Comparison of ENCODE assay signal across 8 cellular contexts in genomic region chr14:21024668-21025373, GRCh38. TPM values are rescaled to one million over a fixed set of nuclear protein-coding genes. Genes with fewer than 3 reads are reported as not detected.
DNase-seq lines count a peak whose midpoint lies in the region; ATAC-seq, FAIRE-seq and TF ChIP-seq lines count a peak whose summit lies in the region.

Gene NDRG2 (minus strand): TSS chr14:21025061. CDS start chr14:21023315, 1,746 bp downstream.

- peak within 1 kb of the TSS; percentile 96 for H3K9ac ChIP-seq in HepG2 (ENCODE audit: insufficient read depth, low read depth, low read length)

- peak within 1 kb of the TSS; percentile 83 for H3K27ac ChIP-seq in HepG2 (ENCODE audit: extremely low read length, insufficient read depth, low read length)

- peak within 1 kb of the TSS; percentile 72 for H3K4me3 Mint-ChIP-seq in activated CD4-positive, alpha-beta T cell treated with anti-CD3 and anti-CD28 coated beads, Interleukin-2, amount 10 ng/mL, durations not matched to agents 7 days and 5 days

- H3K36me3 ChIP-seq in HepG2 (replicated peaks in 1 of 2; ENCODE audit: control insufficient read depth in 1 of 2, insufficient read depth in 2 of 2, low read length in 2 of 2) = peaks cover 16 to 21% of the 10 kb centered on the region in 2 experiments

- no peaks in the 10 kb centered on the region for H3K9me3 ChIP-seq in HepG2 (ENCODE audit: low read length)

- CTCF ChIA-PET in activated CD4-positive, alpha-beta T cell treated with anti-CD3 and anti-CD28 coated beads, Interleukin-2, amount 10 ng/mL, durations not matched to agents 7 days and 5 days (lab: Charles Lee) = interaction anchor here (0.5 to 0.9 kb wide), 2 partner anchors 68 to 191 kb away, joined by 3 read pairs; no protein-coding TSS in a partner anchor
- CTCF ChIA-PET in HepG2 (lab: Yijun Ruan, JAX; ENCODE audit: low intra/inter-chr PET ratio, low total read pairs) = interaction anchor here (0.8 to 0.9 kb wide), 2 partner anchors 10 to 16 kb away, joined by 3 to 4 read pairs; no protein-coding TSS in a partner anchor

- H3K79me2 ChIP-seq in HepG2 (ENCODE audit: insufficient read depth, low read length) = peaks cover 13% of the 10 kb centered on the region

- DNase-seq in GDM1 (lab: John Stamatoyannopoulos, UW) = peak; percentile 68
- DNase-seq in NCI-H1092 (lab: John Stamatoyannopoulos, UW) = peak; percentile 28
- peak; percentile 76 for DNase-seq in activated CD4-positive, alpha-beta T cell treated with anti-CD3 and anti-CD28 coated beads, Interleukin-2, amount 10 ng/mL, durations not matched to agents 7 days and 5 days
- DNase-seq in choroid plexus epithelial cell (ENCODE audit: low read depth) = peak; percentile 32
- peak; percentile 84 for DNase-seq in HepG2 (ENCODE audit: low spot score)
- peak; percentile 68 for DNase-seq in stimulated activated CD4-positive, alpha-beta T cell treated with anti-CD3 and anti-CD28 coated beads, Interleukin-2, amount 100 ng/mL, for 4 hours (ENCODE audit: low read depth)

- no peaks in the 10 kb centered on the region for H3K36me3 Mint-ChIP-seq in activated CD4-positive, alpha-beta T cell treated with anti-CD3 and anti-CD28 coated beads, Interleukin-2, amount 10 ng/mL, durations not matched to agents 7 days and 5 days (ENCODE audit: low read depth)

- peak within 1 kb of the TSS; percentile 92 for H3K4me2 ChIP-seq in HepG2 (ENCODE audit: low read depth, low read length)

- peaks cover 14% of the 10 kb centered on the region for H3K4me1 Mint-ChIP-seq in activated CD4-positive, alpha-beta T cell treated with anti-CD3 and anti-CD28 coated beads, Interleukin-2, amount 10 ng/mL, durations not matched to agents 7 days and 5 days

- H3K4me3 ChIP-seq in choroid plexus epithelial cell (ENCODE audit: low read depth, low read length) (peak within 1 kb of the TSS; percentile 60), HepG2 (replicated peaks in 1 of 3; ENCODE audit: insufficient read depth in 1 of 3, low read depth in 2 of 3, low read length in 3 of 3) (peak within 1 kb of the TSS; percentile 65 to 96 (median 94))

- H3K27me3 ChIP-seq in HepG2 (ENCODE audit: control insufficient read depth in 1 of 2, insufficient read depth in 2 of 2, low read length in 2 of 2) = no peaks in the 10 kb centered on the region; a peak in 1 of 5 replicates

- no peak for FAIRE-seq in HepG2 (lab: Jason Lieb, UNC)

- peak within 1 kb of the TSS; percentile 60 for H3K27ac Mint-ChIP-seq in activated CD4-positive, alpha-beta T cell treated with anti-CD3 and anti-CD28 coated beads, Interleukin-2, amount 10 ng/mL, durations not matched to agents 7 days and 5 days

- peaks cover 24% of the 10 kb centered on the region for H3K27me3 Mint-ChIP-seq in activated CD4-positive, alpha-beta T cell treated with anti-CD3 and anti-CD28 coated beads, Interleukin-2, amount 10 ng/mL, durations not matched to agents 7 days and 5 days

- peak; percentile 58 for TF ChIP-seq RAD21 in HepG2 (CRISPR knock-in tag; IDR thresholded peaks at IDR 0.05)

- no peaks in the 10 kb centered on the region for H4K20me1 ChIP-seq in HepG2 (ENCODE audit: insufficient read depth, low read length)

- TF ChIP-seq EP300 in HepG2 (IDR thresholded peaks at IDR 0.05; ENCODE audit: low read depth in 2 of 2, low read length in 2 of 2) (peak; percentile 41 to 77; a peak in 3 of 4 replicates), HepG2 (CRISPR knock-in tag; IDR thresholded peaks at IDR 0.05; ENCODE audit: borderline replicate concordance) (peak; percentile 52; the same call in 1 of the 2 replicates)

- peaks cover 50% of the 10 kb centered on the region for H3K4me1 ChIP-seq in HepG2 (ENCODE audit: insufficient read depth, low read length)

- in situ Hi-C loops in HepG2 (cut with HindIII; ENCODE audit: extremely low pct_ligation_motif_present, low pct_unique_long_range_greater_than_20kb) = no loop called here

- BruUV-seq in HepG2 (replicated peaks; lab: Mats Ljungman, UMichigan) = TSS peak; percentile 72

- WGBS in HepG2 (ENCODE audit: low lambda C conversion rate) = 4% methylated on average over 15 of the region's 68 CpGs

- H3K9me3 Mint-ChIP-seq in activated CD4-positive, alpha-beta T cell treated with anti-CD3 and anti-CD28 coated beads, Interleukin-2, amount 10 ng/mL, durations not matched to agents 7 days and 5 days = no peaks in the 10 kb centered on the region

- TF ChIP-seq POLR2A in HepG2 (IDR thresholded peaks at IDR 0.05; ENCODE audit: insufficient read depth in 1 of 2, low read depth in 2 of 2, low read length in 2 of 2) = peak; percentile 78 to 80

- H2AFZ ChIP-seq in HepG2 (ENCODE audit: low read length) = no peak within 1 kb of the TSS

- ATAC-seq in HepG2 (peak; percentile 90), GM21619 (IDR thresholded peaks at IDR 0.05; ENCODE audit: unreplicated experiment) (no peak), HG03520 (IDR thresholded peaks at IDR 0.05; ENCODE audit: unreplicated experiment) (no peak)

- intact Hi-C loops in HepG2 (cut with micrococcal nuclease; ENCODE audit: unreplicated experiment) = loop anchor here (1.0 kb wide), 1 partner anchor 29 kb away; no protein-coding TSS in a partner anchor

- no peak for TF ChIP-seq CTCF in choroid plexus epithelial cell (conservative IDR thresholded peaks at IDR 0.05; ENCODE audit: low read depth, low read length)
- TF ChIP-seq CTCF in HepG2 (CRISPR knock-in tag; IDR thresholded peaks at IDR 0.05) = peak; percentile 7; the same call in 1 of the 2 replicates

- POLR2A ChIA-PET in activated CD4-positive, alpha-beta T cell treated with anti-CD3 and anti-CD28 coated beads, Interleukin-2, amount 10 ng/mL, durations not matched to agents 7 days and 5 days (lab: Charles Lee) = no interaction called here
- POLR2A ChIA-PET in HepG2 (lab: Yijun Ruan, JAX) = interaction anchor here (0.7 to 3.0 kb wide), 14 partner anchors 8 to 80 kb away, joined by 3 to 26 read pairs (median 4); partner anchors contain the start of gene ARHGEF40

TF ChIP-seq in HepG2, 621 proteins besides CTCF, POLR2A, EP300 and RAD21 (continues in another document):
- TF ChIP-seq FOXM1 (CRISPR knock-in tag; IDR thresholded peaks at IDR 0.05) = peak; percentile 86
- 0 out of 2 replicates have a peak, but pooled peaks have one; percentile 67 for TF ChIP-seq ZNF704 (CRISPR knock-in tag; IDR thresholded peaks at IDR 0.05; ENCODE audit: borderline replicate concordance)
- TF ChIP-seq ZNF354B (CRISPR knock-in tag; IDR thresholded peaks at IDR 0.05) = no peak
- no peak for TF ChIP-seq ZNF644 (CRISPR knock-in tag; IDR thresholded peaks at IDR 0.05; ENCODE audit: low read depth)
- TF ChIP-seq SP5 (CRISPR knock-in tag; IDR thresholded peaks at IDR 0.05; ENCODE audit: borderline replicate concordance, low read depth) = peak; percentile 96
- TF ChIP-seq MZF1 (CRISPR knock-in tag; IDR thresholded peaks at IDR 0.05; ENCODE audit: borderline replicate concordance) = no peak
- peak; percentile 94 for TF ChIP-seq ZSCAN21 (CRISPR knock-in tag; IDR thresholded peaks at IDR 0.05; ENCODE audit: borderline replicate concordance)
- TF ChIP-seq ATF7-NPFF (CRISPR knock-in tag; IDR thresholded peaks at IDR 0.05; ENCODE audit: low read depth) = peak; percentile 87
- TF ChIP-seq ZNF761 (CRISPR knock-in tag; conservative IDR thresholded peaks at IDR 0.05) = 0 out of 2 replicates have a peak, but pooled peaks have one; percentile 23

RNA-seq across cellular contexts. Expression of gene NDRG2, which starts in this region (rescaled TPM):
- total RNA-seq in activated CD4-positive, alpha-beta T cell treated with anti-CD3 and anti-CD28 coated beads, Interleukin-2, amount 10 ng/mL, durations not matched to agents 7 days and 5 days = 10 to 100 TPM; 10.4 to 11.0 TPM
- 27.2 and 27.4 TPM in 2 replicates for total RNA-seq in HepG2 (2016; rRNA removed; fragmentation: Illumina TruSeq; extraction: Trizol)
- total RNA-seq in HepG2 (2016; cell fraction: cytosol; rRNA removed; fragmentation: Illumina TruSeq; extraction: Trizol; ENCODE audit: low read depth) = 7.0 and 7.9 TPM in 2 replicates
- total RNA-seq in HepG2 (2016; cell fraction: insoluble cytoplasmic fraction; rRNA removed; fragmentation: Illumina TruSeq; extraction: Trizol) = 23.1 and 29.2 TPM in 2 replicates
- 8.1 and 9.2 TPM in 2 replicates for total RNA-seq in HepG2 (2016; cell fraction: membrane; rRNA removed; fragmentation: Illumina TruSeq; extraction: Trizol)
- 21.6 and 27.8 TPM in 2 replicates for total RNA-seq in HepG2 (2016; cell fraction: nucleus; rRNA removed; fragmentation: Illumina TruSeq; extraction: Trizol)
- polyA plus RNA-seq in HepG2 (2011; rRNA removed) = 143 and 189 TPM in 2 replicates
- polyA plus RNA-seq in HepG2 (2011; cell fraction: cytosol; rRNA removed) = 91.9 and 130 TPM in 2 replicates
- 360 and 469 TPM in 2 replicates for polyA plus RNA-seq in HepG2 (2011; cell fraction: nucleus; rRNA removed)
- 75.5 and 109 TPM in 2 replicates for polyA plus RNA-seq in HepG2 (2012)
- polyA plus RNA-seq in HepG2 (2016; cell fraction: cytosol; fragmentation: Illumina TruSeq; extraction: Trizol; ENCODE audit: low read depth) = 4.3 and 4.9 TPM in 2 replicates
- 42.0 and 43.6 TPM in 2 replicates for polyA plus RNA-seq in HepG2 (2016; cell fraction: insoluble cytoplasmic fraction; fragmentation: Illumina TruSeq; extraction: Trizol; ENCODE audit: low read depth)
- polyA plus RNA-seq in HepG2 (2016; cell fraction: membrane; fragmentation: Illumina TruSeq; extraction: Trizol; ENCODE audit: low read depth) = 7.2 TPM in 2 replicates
- polyA plus RNA-seq in HepG2 (2016; cell fraction: nucleus; fragmentation: Illumina TruSeq; extraction: Trizol; ENCODE audit: insufficient read depth, low read depth) = 76.3 and 87.7 TPM in 2 replicates
- 5.2 and 91.7 TPM in 2 replicates for polyA minus RNA-seq in HepG2 (2011; rRNA and poly(A)+ RNA removed; ENCODE audit: low replicate concordance)
- 23.4 and 34.4 TPM in 2 replicates for polyA minus RNA-seq in HepG2 (2011; cell fraction: cytosol; rRNA and poly(A)+ RNA removed)
- polyA minus RNA-seq in HepG2 (2011; cell fraction: nucleus; rRNA and poly(A)+ RNA removed) = 87.3 and 125 TPM in 2 replicates

Comparison
In these comparisons a context has a peak if more than half of its experiments do, and no peak if none do; other contexts are left out.
1. DNase-seq: peak in every context shown above with its lines; median percentile 84 in HepG2; 76 in activated CD4-positive, alpha-beta T cell treated with anti-CD3 and anti-CD28 coated beads, Interleukin-2, amount 10 ng/mL, durations not matched to agents 7 days and 5 days; 68 in GDM1; 68 in stimulated activated CD4-positive, alpha-beta T cell treated with anti-CD3 and anti-CD28 coated beads, Interleukin-2, amount 100 ng/mL, for 4 hours; 32 in choroid plexus epithelial cell; 28 in NCI-H1092.